Comparison of ENCODE assay signal across 27 cellular contexts in genomic region chr11:61571869-61572268, GRCh38. TPM values are rescaled to one million over a fixed set of nuclear protein-coding genes. Genes with fewer than 3 reads are reported as not detected.
"Had no signal": no experiment of that assay in that cellular context is flagged by ENCODE, and none has a peak within 500 bp of the region (broad histone marks: within the 10 kb centered on the region; RNA-seq: fewer than 3 reads in every experiment).

No MANE protein-coding gene starts in this region.

- H3K4me2 ChIP-seq: SK-N-SH had no signal

- H3K27me3 ChIP-seq: SJCRH30 had no signal

- H3K9me3 Mint-ChIP-seq: activated CD4-positive, alpha-beta memory T cell treated with anti-CD3 and anti-CD28 coated beads for 36 hours; activated CD4-positive, alpha-beta T cell treated with anti-CD3 and anti-CD28 coated beads, Interleukin-2, amount 10 ng/mL, durations not matched to agents 7 days and 5 days; activated naive CD4-positive, alpha-beta T cell treated with anti-CD3 and anti-CD28 coated beads for 36 hours; activated T-helper 17 cell treated with anti-CD3 and anti-CD28 coated beads, Interleukin-2, amount 50 U/mL, for 72 hours had no signal

- H3K9me3 ChIP-seq: SJCRH30, SK-N-SH had no signal

- H3K4me1 ChIP-seq: SJCRH30 had no signal

- H3K27ac ChIP-seq: brain microvascular endothelial cell, cardiac muscle cell, SJCRH30, VCaP had no signal

- H3K36me3 Mint-ChIP-seq: activated CD4-positive, alpha-beta memory T cell treated with anti-CD3 and anti-CD28 coated beads for 36 hours; activated naive CD8-positive, alpha-beta T cell had no signal

- H3K9ac ChIP-seq: SK-N-SH had no signal

- H3K27ac Mint-ChIP-seq: activated CD4-positive, alpha-beta memory T cell treated with anti-CD3 and anti-CD28 coated beads for 36 hours; activated CD4-positive, alpha-beta T cell treated with anti-CD3 and anti-CD28 coated beads, Interleukin-2, amount 10 ng/mL, durations not matched to agents 7 days and 5 days; activated naive CD4-positive, alpha-beta T cell treated with anti-CD3 and anti-CD28 coated beads for 36 hours; activated naive CD8-positive, alpha-beta T cell; activated T-helper 17 cell treated with anti-CD3 and anti-CD28 coated beads, Interleukin-2, amount 50 U/mL, for 72 hours had no signal

- H3K4me3 Mint-ChIP-seq: activated CD4-positive, alpha-beta memory T cell treated with anti-CD3 and anti-CD28 coated beads for 36 hours; activated CD4-positive, alpha-beta T cell treated with anti-CD3 and anti-CD28 coated beads, Interleukin-2, amount 10 ng/mL, durations not matched to agents 7 days and 5 days; activated naive CD4-positive, alpha-beta T cell treated with anti-CD3 and anti-CD28 coated beads for 36 hours; activated naive CD8-positive, alpha-beta T cell; activated T-helper 17 cell treated with anti-CD3 and anti-CD28 coated beads, Interleukin-2, amount 50 U/mL, for 72 hours had no signal

- FAIRE-seq: K562 had no signal

- H3K36me3 ChIP-seq: brain microvascular endothelial cell, cardiac muscle cell, SJCRH30 had no signal

- H3K4me3 ChIP-seq: cardiac muscle cell, K562, SJCRH30 had no signal

- ATAC-seq: activated T-helper 17 cell treated with anti-CD3 and anti-CD28 coated beads, Interleukin-2, amount 50 U/mL, for 72 hours; K562 had no signal

- H3K4me1 Mint-ChIP-seq: activated CD4-positive, alpha-beta T cell treated with anti-CD3 and anti-CD28 coated beads, Interleukin-2, amount 10 ng/mL, durations not matched to agents 7 days and 5 days; activated T-helper 17 cell treated with anti-CD3 and anti-CD28 coated beads, Interleukin-2, amount 50 U/mL, for 72 hours had no signal

- DNase-seq: activated CD4-positive, alpha-beta memory T cell treated with anti-CD3 and anti-CD28 coated beads for 36 hours; activated CD4-positive, alpha-beta T cell treated with anti-CD3 and anti-CD28 coated beads, Interleukin-2, amount 10 ng/mL, durations not matched to agents 7 days and 5 days; activated CD4-positive, CD25-positive, alpha-beta regulatory T cell; activated gamma-delta T cell; activated naive CD4-positive, alpha-beta T cell treated with anti-CD3 and anti-CD28 coated beads for 36 hours; activated T-cell treated with anti-CD3 and anti-CD28 coated beads for 4 hours; activated T-cell treated with anti-CD3 and anti-CD28 coated beads, Interleukin-2, amount 50 U/mL, for 48 hours; brain microvascular endothelial cell; Karpas-422; MM.1S; NCI-H1105; NCI-H1436; NCI-H1694 treated with DMSO at 0.1 percent for 48 hours; NCI-H2029 treated with DMSO at 0.1 percent for 48 hours; NCI-H446; NCI-H524; NCI-H774; SJCRH30; SK-N-SH; T-helper 1 cell had no signal

RNA-seq across cellular contexts. Expression of gene SYT7, which starts 9.0 kb away (rescaled TPM):
- total RNA-seq: activated CD4-positive, alpha-beta memory T cell treated with anti-CD3 and anti-CD28 coated beads for 36 hours; activated CD4-positive, alpha-beta T cell treated with anti-CD3 and anti-CD28 coated beads, Interleukin-2, amount 10 ng/mL, durations not matched to agents 7 days and 5 days; activated naive CD4-positive, alpha-beta T cell treated with anti-CD3 and anti-CD28 coated beads for 36 hours; OCI-LY7; T-helper 2 cell treated with Interferon-gamma antibody and Interleukin-4, amounts not matched to agents 100 ng/mL and 5 ng/mL, for 36 hours had no signal
